Comparison of ENCODE assay signal across 11 cellular contexts in the genomic region with DNA sequence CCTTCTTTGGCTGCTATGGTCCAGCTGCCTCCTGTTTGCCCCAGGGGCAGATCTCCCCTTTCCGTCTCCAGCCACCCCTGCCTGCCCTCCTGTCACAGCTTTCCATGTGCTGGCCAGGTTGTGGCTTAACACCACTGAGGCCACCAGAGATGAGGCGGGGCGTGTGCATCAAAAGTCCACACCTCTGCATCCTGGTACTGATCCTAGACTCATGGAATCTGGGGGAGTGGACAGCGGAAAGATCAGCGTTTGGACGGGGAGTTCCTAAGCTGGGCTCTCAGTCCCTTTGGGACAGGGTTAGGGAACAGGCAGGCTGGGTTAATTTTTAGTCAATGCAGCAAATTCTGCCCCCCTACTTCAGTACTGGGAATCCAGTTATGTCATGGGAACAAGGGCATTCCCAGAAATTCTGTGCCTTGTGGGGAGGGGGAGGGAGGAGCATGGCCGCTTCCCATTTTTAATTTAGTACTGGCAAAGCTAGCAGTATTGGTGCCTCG. TPM values are rescaled to one million over a fixed set of nuclear protein-coding genes. Genes with fewer than 3 reads are reported as not detected.
DNase-seq lines count a peak whose midpoint lies in the region; ATAC-seq, FAIRE-seq and TF ChIP-seq lines count a peak whose summit lies in the region.
"Had no signal": no experiment of that assay in that cellular context is flagged by ENCODE, and none has a peak within 500 bp of the region (broad histone marks: within the 10 kb centered on the region; RNA-seq: fewer than 3 reads in every experiment).

No MANE protein-coding gene starts in this region.

- dilution Hi-C loops in endothelial cell of umbilical vein (cut with MboI; ENCODE audit: extremely low pct_ligation_motif_present, low sequenced_read_pairs): no loop called here

- H3K27me3 Mint-ChIP-seq in T-helper 17 cell (no peaks in the 10 kb centered on the region), type B pancreatic cell (peaks cover 16% of the 10 kb centered on the region)

- intact Hi-C loops in endothelial cell of umbilical vein (cut with micrococcal nuclease): no loop called here

- TF ChIP-seq CTCF in endothelial cell of umbilical vein (IDR thresholded peaks at IDR 0.05; ENCODE audit: extremely low read depth in 1 of 2, insufficient read depth in 1 of 2, low read depth in 1 of 2, low read length in 2 of 2) (no peak), lung (IDR thresholded peaks at IDR 0.05; ENCODE audit: control extremely low read depth, extremely low read depth) (no peak), thoracic aorta (IDR thresholded peaks at IDR 0.05) (no peak), type B pancreatic cell (conservative IDR thresholded peaks at IDR 0.05) (no peak)

- H3K4me1 ChIP-seq in endothelial cell of umbilical vein (ENCODE audit: control insufficient read depth, extremely low read depth, insufficient read depth, low read length) (peaks cover 59% of the 10 kb centered on the region), lung (ENCODE audit: control insufficient read depth in 2 of 2, insufficient read depth in 2 of 2, low read length in 2 of 2) (peaks cover 0 to 27% of the 10 kb centered on the region in 2 donors), thoracic aorta (ENCODE audit: control insufficient read depth in 1 of 2, low read depth in 2 of 2) (peaks cover 48 to 90% of the 10 kb centered on the region in 2 donors)

- peaks cover 3% of the 10 kb centered on the region for H4K20me1 ChIP-seq in endothelial cell of umbilical vein (replicated peaks; ENCODE audit: control insufficient read depth, extremely low read depth, insufficient read depth, low read length)

- no peaks in the 10 kb centered on the region for H3K9me3 Mint-ChIP-seq in type B pancreatic cell
- H3K9me3 Mint-ChIP-seq: stimulated activated naive CD8-positive, alpha-beta T cell treated with anti-CD3 and anti-CD28 coated beads, Interleukin-15, Interleukin-2, amounts not matched to agents 100 ng/mL and 50 ng/mL, for 24 hours had no signal

- H3K79me2 ChIP-seq in endothelial cell of umbilical vein (ENCODE audit: control insufficient read depth, insufficient read depth, low read length): peaks cover 80% of the 10 kb centered on the region

- peak; percentile 35 for FAIRE-seq in endothelial cell of umbilical vein (lab: Jason Lieb, UNC)

- TF ChIP-seq POLR2A in endothelial cell of umbilical vein (IDR thresholded peaks at IDR 0.05; ENCODE audit: low read depth, low read length): no peak

- H3K9me1 ChIP-seq in endothelial cell of umbilical vein (replicated peaks; ENCODE audit: control insufficient read depth, extremely low read depth, insufficient read depth, low read length): no peaks in the 10 kb centered on the region

- ATAC-seq in T-helper 17 cell: no peak
- no peak for ATAC-seq in lung (ENCODE audit: insufficient read depth, low FRiP score)
- no peak for ATAC-seq in thoracic aorta (ENCODE audit: insufficient number of reproducible peaks, low FRiP score, low read depth)

- BruUV-seq in endothelial cell of umbilical vein (replicated peaks; lab: Mats Ljungman, UMichigan): no TSS peak

- no peak for DNase-seq in T-helper 17 cell
- DNase-seq in endothelial cell of umbilical vein (ENCODE audit: low read depth, low spot score): no peak
- no peak for DNase-seq in lung (ENCODE audit: low spot score)
- DNase-seq in thoracic aorta (ENCODE audit: low spot score): no peak
- DNase-seq in type B pancreatic cell (ENCODE audit: extremely low spot score, unreplicated experiment): no peak
- DNase-seq in HuH-7 (ENCODE audit: low spot score): no peak
- DNase-seq in NCI-H2196 treated with DMSO at 0.1 percent for 48 hours (lab: John Stamatoyannopoulos, UW; ENCODE audit: unreplicated experiment): no peak
- DNase-seq: activated CD4-positive, alpha-beta T cell treated with anti-CD3 and anti-CD28 coated beads, Interleukin-2, amount 50 U/mL, for 48 hours; NCI-H1092 treated with DMSO at 0.1 percent for 48 hours; NK-92 treated with Interleukin-12 subunit alpha and Interleukin-12 subunit beta, amount 100 ng/mL, for 24 hours had no signal

- H3K4me3 Mint-ChIP-seq in T-helper 17 cell (peak overlapping the region; percentile 70), type B pancreatic cell (no peak overlapping the region)
- H3K4me3 Mint-ChIP-seq: stimulated activated naive CD8-positive, alpha-beta T cell treated with anti-CD3 and anti-CD28 coated beads, Interleukin-15, Interleukin-2, amounts not matched to agents 100 ng/mL and 50 ng/mL, for 24 hours had no signal

- H3K36me3 Mint-ChIP-seq in T-helper 17 cell (ENCODE audit: low read depth): peaks cover 4% of the 10 kb centered on the region
- peaks cover 4% of the 10 kb centered on the region for H3K36me3 Mint-ChIP-seq in type B pancreatic cell

- H3K4me1 Mint-ChIP-seq in T-helper 17 cell (peaks cover 39% of the 10 kb centered on the region), type B pancreatic cell (ENCODE audit: unreplicated experiment) (peaks cover 41% of the 10 kb centered on the region)

- peak overlapping the region in 2 of 3 experiments; percentile 13 to 27 for H3K4me3 ChIP-seq in endothelial cell of umbilical vein (replicated peaks in 1 of 3; ENCODE audit: insufficient read depth in 1 of 3, low read depth in 1 of 3, low read length in 3 of 3)
- H3K4me3 ChIP-seq in lung: peak overlapping the region; percentile 13
- peak overlapping the region; percentile 48 for H3K4me3 ChIP-seq in thoracic aorta

- no peaks in the 10 kb centered on the region for H3K9me3 ChIP-seq in T-helper 17 cell (ENCODE audit: control insufficient read depth, low read length, poor library complexity, severe bottlenecking)
- no peaks in the 10 kb centered on the region for H3K9me3 ChIP-seq in endothelial cell of umbilical vein (replicated peaks; ENCODE audit: control insufficient read depth, insufficient read depth, low read length)
- no peaks in the 10 kb centered on the region for H3K9me3 ChIP-seq in lung (ENCODE audit: control insufficient read depth in 2 of 2, insufficient read depth in 1 of 2, low read length in 1 of 2)
- H3K9me3 ChIP-seq in thoracic aorta: no peaks in the 10 kb centered on the region

- H3K9ac ChIP-seq in endothelial cell of umbilical vein (replicated peaks; ENCODE audit: extremely low read depth, insufficient read depth, low read length): no peak overlapping the region

- CTCF ChIA-PET in endothelial cell of umbilical vein (lab: Charles Lee): interaction anchor here (1.0 to 6.8 kb wide), 12 partner anchors 9 to 113 kb away, joined by 3 to 48 read pairs (median 6); partner anchors contain the start of gene TOP2A

- peak overlapping the region; percentile 38 for H3K27ac ChIP-seq in endothelial cell of umbilical vein (ENCODE audit: insufficient read depth, low read depth, low read length)
- H3K27ac ChIP-seq in lung (ENCODE audit: low read depth in 1 of 2, low read length in 1 of 2): peak overlapping the region; percentile 7 to 80
- H3K27ac ChIP-seq in thoracic aorta: peak overlapping the region; percentile 57 to 72

- H2AFZ ChIP-seq in endothelial cell of umbilical vein (ENCODE audit: low read depth, low read length): no peak overlapping the region

- WGBS in lung, 2 donors: 50 to 73% methylated on average over 8 of the region's 8 CpGs

- peaks cover 4 to 7% of the 10 kb centered on the region in 2 experiments for H3K36me3 ChIP-seq in endothelial cell of umbilical vein (ENCODE audit: control insufficient read depth in 2 of 2, extremely low read depth in 1 of 2, insufficient read depth in 2 of 2, low read length in 2 of 2)
- H3K36me3 ChIP-seq in lung (ENCODE audit: control insufficient read depth in 2 of 2, insufficient read depth in 2 of 2, low read length in 2 of 2): peaks cover 0 to 1% of the 10 kb centered on the region in 2 donors
- H3K36me3 ChIP-seq in thoracic aorta: no peaks in the 10 kb centered on the region

- peak overlapping the region; percentile 49 for H3K4me2 ChIP-seq in endothelial cell of umbilical vein (ENCODE audit: insufficient read depth, low read length)

- POLR2A ChIA-PET in endothelial cell of umbilical vein (lab: Charles Lee): interaction anchor here (1.0 kb wide), 1 partner anchor 29 kb away, joined by 7 read pairs; no protein-coding TSS in a partner anchor

- no peak overlapping the region for H3K27ac Mint-ChIP-seq in T-helper 17 cell
- H3K27ac Mint-ChIP-seq in type B pancreatic cell: no peak overlapping the region
- H3K27ac Mint-ChIP-seq: stimulated activated naive CD8-positive, alpha-beta T cell treated with anti-CD3 and anti-CD28 coated beads, Interleukin-15, Interleukin-2, amounts not matched to agents 100 ng/mL and 50 ng/mL, for 24 hours had no signal

- no peaks in the 10 kb centered on the region for H3K27me3 ChIP-seq in endothelial cell of umbilical vein (ENCODE audit: control insufficient read depth in 2 of 2, insufficient read depth in 2 of 2, low read length in 2 of 2)
- no peaks in the 10 kb centered on the region for H3K27me3 ChIP-seq in lung (ENCODE audit: control insufficient read depth, insufficient read depth)
- H3K27me3 ChIP-seq in thoracic aorta (replicated peaks; ENCODE audit: insufficient read depth): no peaks in the 10 kb centered on the region

RNA-seq across cellular contexts. Expression of gene IGFBP4, which starts 3.9 kb away (rescaled TPM):
- total RNA-seq in T-helper 17 cell (1 to 10 TPM; 5.7 to 7.0 TPM), endothelial cell of umbilical vein (585 and 618 TPM in 2 replicates), lung (100 to 1,000 TPM; 205 to 565 TPM), thoracic aorta (100 to 1,000 TPM; 177 to 310 TPM), type B pancreatic cell (ENCODE audit: low replicate concordance) (25.7 and 78.2 TPM in 2 replicates)
- polyA plus RNA-seq in endothelial cell of umbilical vein (369 and 377 TPM in 2 replicates), lung (100 to 1,000 TPM; 197 to 225 TPM)
- 416 and 442 TPM in 2 replicates for polyA plus RNA-seq in endothelial cell of umbilical vein (2011; cell fraction: cytosol; rRNA removed)
- polyA plus RNA-seq in endothelial cell of umbilical vein (2011; cell fraction: nucleus; rRNA removed): 150 and 157 TPM in 2 replicates
- 404 and 527 TPM in 2 replicates for polyA plus RNA-seq in endothelial cell of umbilical vein (2012)
- polyA minus RNA-seq in endothelial cell of umbilical vein: 329 and 350 TPM in 2 replicates
- not detected for polyA minus RNA-seq in endothelial cell of umbilical vein (2011; cell fraction: cytosol; rRNA and poly(A)+ RNA removed)
- 59.6 and 64.4 TPM in 2 replicates for polyA minus RNA-seq in endothelial cell of umbilical vein (2011; cell fraction: nucleus; rRNA and poly(A)+ RNA removed)

RNA-seq across cellular contexts. Expression of gene TOP2A, which starts 29.5 kb away (rescaled TPM):
- total RNA-seq in T-helper 17 cell (1 to 10 TPM; 4.1 to 6.4 TPM), endothelial cell of umbilical vein (149 and 160 TPM in 2 replicates), lung (10 to 100 TPM in 1 of 2 donors, 1 to 10 TPM in 1; 5.9 to 21.6 TPM), thoracic aorta (1 to 10 TPM in 1 of 2 donors, under 1 TPM in 1; 0.81 to 8.5 TPM), type B pancreatic cell (ENCODE audit: low replicate concordance) (65.8 and 248 TPM in 2 replicates)
- polyA plus RNA-seq in endothelial cell of umbilical vein (25.5 and 31.3 TPM in 2 replicates), lung (10 to 100 TPM in 1 of 2 donors, 1 to 10 TPM in 1; 2.6 to 13.4 TPM)
- polyA plus RNA-seq in endothelial cell of umbilical vein (2011; cell fraction: cytosol; rRNA removed): 47.0 and 56.2 TPM in 2 replicates
- 57.3 and 98.0 TPM in 2 replicates for polyA plus RNA-seq in endothelial cell of umbilical vein (2011; cell fraction: nucleus; rRNA removed)
- 48.2 and 143 TPM in 2 replicates for polyA plus RNA-seq in endothelial cell of umbilical vein (2012)
- 25.2 and 29.2 TPM in 2 replicates for polyA minus RNA-seq in endothelial cell of umbilical vein
- polyA minus RNA-seq in endothelial cell of umbilical vein (2011; cell fraction: cytosol; rRNA and poly(A)+ RNA removed): 107 TPM
- 26.2 and 41.6 TPM in 2 replicates for polyA minus RNA-seq in endothelial cell of umbilical vein (2011; cell fraction: nucleus; rRNA and poly(A)+ RNA removed)

RNA-seq across cellular contexts. Expression of gene TNS4, which starts 54.2 kb away (rescaled TPM):
- total RNA-seq in T-helper 17 cell (1 to 10 TPM in 1 of 2 donors, under 1 TPM in 1; 0.77 to 1.7 TPM), endothelial cell of umbilical vein (not detected in 2 replicates), lung (1 to 10 TPM in 1 of 2 donors, under 1 TPM in 1; 0.17 to 6.8 TPM), thoracic aorta (under 1 TPM; 0.14 to 0.78 TPM), type B pancreatic cell (ENCODE audit: low replicate concordance) (1.8 and 2.3 TPM in 2 replicates)
- polyA plus RNA-seq in endothelial cell of umbilical vein (not detected in 2 replicates), lung (1 to 10 TPM; 2.0 to 2.3 TPM)
- not detected in 2 replicates for polyA plus RNA-seq in endothelial cell of umbilical vein (2011; cell fraction: cytosol; rRNA removed)
- polyA plus RNA-seq in endothelial cell of umbilical vein (2011; cell fraction: nucleus; rRNA removed): not detected in 2 replicates
- not detected in 2 replicates for polyA plus RNA-seq in endothelial cell of umbilical vein (2012)
- not detected in 2 replicates for polyA minus RNA-seq in endothelial cell of umbilical vein
- polyA minus RNA-seq in endothelial cell of umbilical vein (2011; cell fraction: cytosol; rRNA and poly(A)+ RNA removed): 10.8 TPM
- not detected in 2 replicates for polyA minus RNA-seq in endothelial cell of umbilical vein (2011; cell fraction: nucleus; rRNA and poly(A)+ RNA removed)
